1 cellular context compared by ENCODE assay signal in genomic region chr3:23805228-23805880, GRCh38.
TF ChIP-seq lines count a peak whose summit lies in the region.

No MANE protein-coding gene starts in this region.

TF ChIP-seq in H1, 55 proteins besides CTCF, POLR2A, EP300 and RAD21 (continued from another document):
- no peak for TF ChIP-seq USF2 (IDR thresholded peaks at IDR 0.05; ENCODE audit: low read length)
- TF ChIP-seq KDM4A (IDR thresholded peaks at IDR 0.05; ENCODE audit: low read depth, low read length, severe bottlenecking), result peak; percentile 45
- TF ChIP-seq SP1 (IDR thresholded peaks at IDR 0.05; ENCODE audit: low read depth, low read length), result no peak
- no peak for TF ChIP-seq BRCA1 (IDR thresholded peaks at IDR 0.05; ENCODE audit: low read depth, low read length)
- TF ChIP-seq GTF2F1 (IDR thresholded peaks at IDR 0.05; ENCODE audit: borderline replicate concordance, low read depth, low read length), result no peak
- 0 out of 2 replicates have a peak, but pooled peaks have one; percentile 18 for TF ChIP-seq TAF1 (IDR thresholded peaks at IDR 0.05; ENCODE audit: low read depth, low read length)
- TF ChIP-seq ZNF274 (IDR thresholded peaks at IDR 0.05; ENCODE audit: borderline replicate concordance, extremely low read depth, low read length), result no peak
- no peak for TF ChIP-seq CHD7 (IDR thresholded peaks at IDR 0.05; ENCODE audit: insufficient replicate concordance, low read length)
- TF ChIP-seq SIRT6 (IDR thresholded peaks at IDR 0.05; ENCODE audit: low read length), result no peak
- peak; percentile 51 for TF ChIP-seq ASH2L (IDR thresholded peaks at IDR 0.05; ENCODE audit: low read length)
- no peak for TF ChIP-seq ATF2 (IDR thresholded peaks at IDR 0.05; ENCODE audit: low read length)
- TF ChIP-seq CBX8 (IDR thresholded peaks at IDR 0.05; ENCODE audit: borderline replicate concordance, low read depth, low read length), result no peak
- TF ChIP-seq NANOG (IDR thresholded peaks at IDR 0.05; ENCODE audit: insufficient read depth, low read depth, low read length, poor library complexity, severe bottlenecking), result no peak
- no peak for TF ChIP-seq HDAC2 (IDR thresholded peaks at IDR 0.05; ENCODE audit: borderline replicate concordance in 1 of 2, low read depth in 2 of 2, low read length in 2 of 2)
- TF ChIP-seq E2F6 (IDR thresholded peaks at IDR 0.05), result no peak
TF ChIP-seq in H1: peak in this region for 4.
